In the genomic region with DNA sequence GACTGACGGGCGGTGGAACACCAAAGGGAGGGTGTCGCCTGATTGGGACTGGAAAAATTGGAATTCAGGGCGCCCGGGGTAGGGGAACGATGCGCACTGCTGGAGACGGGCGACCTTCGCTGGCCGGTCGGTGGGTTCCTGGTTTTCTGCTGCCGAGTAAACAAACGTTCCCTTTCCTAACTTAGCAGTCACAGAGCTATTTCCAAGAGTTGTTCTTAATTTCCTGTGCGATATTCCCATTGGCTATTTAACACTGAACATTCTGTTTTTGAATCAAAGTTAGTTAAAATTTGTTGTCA, we compare ENCODE assay signal across 8 cellular contexts. TPM values are rescaled to one million over a fixed set of nuclear protein-coding genes. Genes with fewer than 3 reads are reported as not detected.
DNase-seq lines count a peak whose midpoint lies in the region; ATAC-seq and TF ChIP-seq lines count a peak whose summit lies in the region.

No MANE protein-coding gene starts in this region.

- H3K27ac ChIP-seq in PC-3 (ENCODE audit: low read length) (no peak overlapping the region), epithelial cell of prostate (peak overlapping the region; percentile 48)

- H3K9me3 ChIP-seq in PC-3 (ENCODE audit: low read length), result no peaks in the 10 kb centered on the region

- H3K4me3 Mint-ChIP-seq in naive B cell, result peak overlapping the region; percentile 96 to 100 (median 99)

- TF ChIP-seq CTCF in PC-3 (conservative IDR thresholded peaks at IDR 0.05; ENCODE audit: low read depth, low read length), result no peak

- peak; percentile 38 for DNase-seq in DMS79 treated with DMSO at 0.1 percent for 48 hours (lab: John Stamatoyannopoulos, UW)
- DNase-seq in DMS79 (lab: John Stamatoyannopoulos, UW), result no peak
- DNase-seq in HCEC 1CT, result peak; percentile 34
- peak; percentile 23 for DNase-seq in PC-3
- DNase-seq in epithelial cell of prostate (ENCODE audit: low read depth, low spot score), result no peak
- DNase-seq in naive B cell, result no peak
- DNase-seq in GM19238 (ENCODE audit: insufficient read length, low spot score), result no peak
- DNase-seq in NCI-H446 treated with DMSO at 0.1 percent for 48 hours (lab: John Stamatoyannopoulos, UW), result no peak

- H2AFZ ChIP-seq in PC-3 (ENCODE audit: low read length), result peak overlapping the region; percentile 99

- no peaks in the 10 kb centered on the region for H3K27me3 ChIP-seq in PC-3 (ENCODE audit: low read length)

- no peaks in the 10 kb centered on the region for H3F3A ChIP-seq in PC-3 (ENCODE audit: low read length, unreplicated experiment)

- peak; percentile 35 for ATAC-seq in PC-3
- ATAC-seq in naive B cell (ENCODE audit: low read depth in 2 of 2), result peak in 1 of 2 donors; percentile 1

- H3K9me2 ChIP-seq in PC-3 (replicated peaks; ENCODE audit: low read length), result no peaks in the 10 kb centered on the region

- H4K20me1 ChIP-seq in PC-3 (ENCODE audit: low read length), result no peaks in the 10 kb centered on the region

- H3K9me3 Mint-ChIP-seq in naive B cell, result no peaks in the 10 kb centered on the region

- peaks cover 0 to 6% of the 10 kb centered on the region in 2 donors for H3K36me3 Mint-ChIP-seq in naive B cell

- intact Hi-C loops in PC-3 (cut with micrococcal nuclease), result loop anchor here (5.0 to 10.0 kb wide), 2 partner anchors 34 to 134 kb away; partner anchors contain the start of gene MBD2

- peak overlapping the region; percentile 96 for H3K4me3 ChIP-seq in PC-3 (ENCODE audit: low read length)

- peaks cover 18% of the 10 kb centered on the region for H3K4me1 ChIP-seq in PC-3 (ENCODE audit: insufficient read depth, low read length)

- peak overlapping the region; percentile 25 to 98 (median 86) for H3K27ac Mint-ChIP-seq in naive B cell

- H3K27me3 Mint-ChIP-seq in naive B cell, result peaks cover 0 to 6% (median 0%) of the 10 kb centered on the region in 3 donors

- peak overlapping the region; percentile 84 for H3K9ac ChIP-seq in PC-3 (ENCODE audit: low read length)

- CTCF ChIA-PET in PC-3 (lab: Charles Lee), result interaction anchor here (1.1 kb wide), 1 partner anchor 42 kb away, joined by 4 read pairs; no protein-coding TSS in a partner anchor

- TSS peak; percentile 37 for BruUV-seq in PC-3 (replicated peaks; lab: Mats Ljungman, UMichigan)

- POLR2A ChIA-PET in PC-3 (lab: Charles Lee; ENCODE audit: unreplicated experiment), result no interaction called here

- H3K4me1 Mint-ChIP-seq in naive B cell, result peaks cover 11 to 16% (median 14%) of the 10 kb centered on the region in 3 donors

- H3K36me3 ChIP-seq in PC-3 (ENCODE audit: low read depth, low read length), result peaks cover 4% of the 10 kb centered on the region; the same call in 1 of the 2 replicates

- H3K4me2 ChIP-seq in PC-3 (ENCODE audit: low read length), result peak overlapping the region; percentile 92

- peaks cover 20% of the 10 kb centered on the region for H3K79me2 ChIP-seq in PC-3 (ENCODE audit: low read length)

RNA-seq across cellular contexts. Expression of gene C18orf54, which starts 0.7 kb away (rescaled TPM):
- total RNA-seq in PC-3 (2014; rRNA removed), result 5.1 and 10.5 TPM in 2 replicates
- 1 to 10 TPM in 5 of 6 donors, under 1 TPM in 1; 0.77 to 2.3 (median 1.9) TPM for polyA plus RNA-seq in naive B cell (ENCODE audit: low read depth in 6 of 6)

RNA-seq across cellular contexts. Expression of gene STARD6, which starts 0.8 kb away (rescaled TPM):
- not detected in 2 replicates for total RNA-seq in PC-3 (2014; rRNA removed)
- polyA plus RNA-seq in naive B cell (ENCODE audit: low read depth in 6 of 6), result not detected

Comparison
In these comparisons a context has a peak if more than half of its experiments do, and no peak if none do; other contexts are left out.
1. DNase-seq: peak in DMS79 treated with DMSO at 0.1 percent for 48 hours (single experiment), HCEC 1CT (single experiment) and PC-3 (single experiment); none in DMS79 (single experiment), epithelial cell of prostate (single experiment), naive B cell (single experiment), GM19238 (single experiment) and NCI-H446 treated with DMSO at 0.1 percent for 48 hours (single experiment).